2 cellular contexts compared by ENCODE assay signal in genomic region chr1:60982539-60982938, GRCh38.
TF ChIP-seq lines count a peak whose summit lies in the region.

No MANE protein-coding gene starts in this region.

TF ChIP-seq in HEK293, 187 proteins besides CTCF, POLR2A, EP300 and RAD21 (continued from another document):
- TF ChIP-seq PRDM6 (tag by site-specific recombination; IDR thresholded peaks at IDR 0.05) (peak; percentile 88), ZNF843 (tag by site-specific recombination; IDR thresholded peaks at IDR 0.05) (peak; percentile 93), PRDM4 (tag by site-specific recombination; IDR thresholded peaks at IDR 0.05) (peak; percentile 75), ZBTB8A (tag by site-specific recombination; IDR thresholded peaks at IDR 0.05) (peak; percentile 47), ZEB2 (tag by site-specific recombination; IDR thresholded peaks at IDR 0.05) (peak; percentile 88), ZNF114 (tag by site-specific recombination; IDR thresholded peaks at IDR 0.05) (no peak), BCL11A (tag by site-specific recombination; IDR thresholded peaks at IDR 0.05; ENCODE audit: low read depth) (no peak), ZNF664 (tag by site-specific recombination; IDR thresholded peaks at IDR 0.05) (peak; percentile 98), FEZF1 (tag by site-specific recombination; IDR thresholded peaks at IDR 0.05) (peak; percentile 88), ZNF23 (tag by site-specific recombination; IDR thresholded peaks at IDR 0.05; ENCODE audit: borderline replicate concordance) (no peak), ZNF580 (tag by site-specific recombination; IDR thresholded peaks at IDR 0.05) (peak; percentile 79), GLI4 (tag by site-specific recombination; IDR thresholded peaks at IDR 0.05) (no peak), ZNF513 (tag by site-specific recombination; IDR thresholded peaks at IDR 0.05) (peak; percentile 22; the same call in 1 of the 2 replicates), ZNF398 (tag by site-specific recombination; IDR thresholded peaks at IDR 0.05) (peak; percentile 12; the same call in 1 of the 2 replicates), KLF16 (tag by site-specific recombination; IDR thresholded peaks at IDR 0.05) (peak; percentile 46; the same call in 1 of the 2 replicates), ZNF596 (tag by site-specific recombination; IDR thresholded peaks at IDR 0.05) (no peak), ZNF561 (tag by site-specific recombination; IDR thresholded peaks at IDR 0.05; ENCODE audit: borderline replicate concordance) (no peak)

TF ChIP-seq in K562, 482 proteins besides CTCF, POLR2A, EP300 and RAD21 (continued from another document):
- TF ChIP-seq CREB5 (CRISPR knock-in tag; IDR thresholded peaks at IDR 0.05), result no peak
- TF ChIP-seq CREBBP (IDR thresholded peaks at IDR 0.05; ENCODE audit: low read depth, low read length), result no peak
- TF ChIP-seq HBP1 (CRISPR knock-in tag; IDR thresholded peaks at IDR 0.05), result no peak
- no peak for TF ChIP-seq POLR2B (IDR thresholded peaks at IDR 0.05; ENCODE audit: low read depth, partially characterized antibody)
- TF ChIP-seq PHF20 (IDR thresholded peaks at IDR 0.05; ENCODE audit: partially characterized antibody), result no peak
